ENCODE assay signal across 19 cellular contexts in genomic region chr2:156511112-156511511, GRCh38.
"Had no signal": no experiment of that assay in that cellular context is flagged by ENCODE, and none has a peak within 500 bp of the region (broad histone marks: within the 10 kb centered on the region; RNA-seq: fewer than 3 reads in every experiment).

No MANE protein-coding gene starts in this region.

- H3K4me1 ChIP-seq: parathyroid adenoma, sigmoid colon, vagina had no signal

- H3K4me3 ChIP-seq: hepatocyte, sigmoid colon, tibial nerve, vagina had no signal

- ATAC-seq: activated CD4-positive, CD25-positive, alpha-beta regulatory T cell treated with anti-CD3 and anti-CD28 coated beads, Interleukin-2, amount 50 U/mL, for 24 hours; stimulated activated memory B cell treated with anti-CD40 and anti-IgM and Interleukin-4, amounts not matched to agents 10 μg/mL and 1 μg/mL and 100 μg/mL, for 72 hours had no signal

- H3K27ac ChIP-seq: brain microvascular endothelial cell, hepatocyte, parathyroid adenoma, sigmoid colon, vagina had no signal

- H3K36me3 ChIP-seq: vagina had no signal

- H3K27me3 ChIP-seq: brain microvascular endothelial cell, hepatocyte, sigmoid colon, tibial nerve, vagina had no signal

- DNase-seq: activated CD4-positive, alpha-beta T cell treated with anti-CD3 and anti-CD28 coated beads, Interleukin-2, amount 50 U/mL, for 1 hour; activated naive CD4-positive, alpha-beta T cell treated with Interleukin-2 at 50 U/mL for 16 hours; activated T-cell treated with anti-CD3 and anti-CD28 coated beads for 4 hours; anterior cingulate cortex; brain microvascular endothelial cell; cerebellar nuclear complex; effector CD8-positive, alpha-beta T cell; islet precursor cell; naive B cell; sigmoid colon; stimulated activated CD4-positive, alpha-beta T cell treated with anti-CD3 and anti-CD28 coated beads, Interleukin-12 subunit alpha, Interleukin-12 subunit beta, amount 100 ng/mL, for 4 hours; stimulated activated CD4-positive, alpha-beta T cell treated with anti-CD3 and anti-CD28 coated beads, Interleukin-2, amount 100 ng/mL, for 24 hours; T1000 had no signal

- H3K9me3 ChIP-seq: sigmoid colon, tibial nerve, vagina had no signal
